In the genomic region with DNA sequence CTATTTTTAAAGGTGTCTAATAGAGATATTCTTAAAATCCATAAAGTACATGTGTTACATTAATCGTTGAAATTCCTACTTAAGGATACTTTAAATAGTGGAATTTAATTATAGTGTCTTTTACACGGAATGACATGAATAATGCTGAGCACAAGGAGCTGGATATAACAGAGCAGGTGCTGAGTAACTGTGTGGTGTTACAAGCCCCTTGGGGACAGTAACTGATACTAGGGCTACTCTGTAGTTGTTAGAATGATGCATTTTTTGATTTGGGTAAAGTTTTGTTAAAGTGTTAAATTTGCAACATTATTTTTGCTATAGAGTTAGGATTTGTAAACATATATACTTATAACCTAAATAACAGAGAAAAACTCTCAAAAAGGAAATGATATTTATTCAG, we compare ENCODE assay signal across 31 cellular contexts.
"Had no signal": no experiment of that assay in that cellular context is flagged by ENCODE, and none has a peak within 500 bp of the region (broad histone marks: within the 10 kb centered on the region; RNA-seq: fewer than 3 reads in every experiment).

No MANE protein-coding gene starts in this region.

- DNase-seq: activated CD4-positive, alpha-beta memory T cell treated with anti-CD3 and anti-CD28 coated beads, Interleukin-2, amount 10 ng/mL, durations not matched to agents 7 days and 5 days; activated CD4-positive, alpha-beta T cell treated with anti-CD3 and anti-CD28 coated beads for 1 hour; activated CD4-positive, alpha-beta T cell treated with anti-CD3 and anti-CD28 coated beads for 48 hours; activated CD4-positive, CD25-positive, alpha-beta regulatory T cell; activated gamma-delta T cell treated with Interleukin-2 at 50 U/mL for 16 hours; activated naive CD4-positive, alpha-beta T cell treated with anti-CD3 and anti-CD28 coated beads, Interleukin-2, amount 10 ng/mL, durations not matched to agents 7 days and 5 days; activated naive CD8-positive, alpha-beta T cell treated with anti-CD3 and anti-CD28 coated beads, Interleukin-2, amount 50 U/mL, for 24 hours; activated T-cell treated with anti-CD3 and anti-CD28 coated beads, Interleukin-2, amount 50 U/mL, for 24 hours; anterior cingulate cortex; caudate nucleus; cerebellar nuclear complex; cortex of kidney; NCI-H1048; NCI-H1105 treated with DMSO at 0.1 percent for 48 hours; NCI-H1694; NCI-H1930; NCI-H2081 treated with DMSO at 0.1 percent for 48 hours; NCI-H2171 treated with DMSO at 0.1 percent for 48 hours; NCI-H2227 treated with DMSO at 0.1 percent for 48 hours; NCI-H446; NCI-H510A treated with DMSO at 0.1 percent for 48 hours; NCI-H526 treated with DMSO at 0.1 percent for 48 hours; NCI-H82; NK-92 treated with Interleukin-12 subunit alpha and Interleukin-12 subunit beta, amount 100 ng/mL, for 24 hours; PC-3; Peyer's patch; RPMI8226; SHP77 treated with DMSO at 0.1 percent for 48 hours; SW 1271; T1000; WERI-Rb-1 had no signal
